1 cellular context compared by ENCODE assay signal in genomic region chr10:11553773-11554381, GRCh38.
TF ChIP-seq lines count a peak whose summit lies in the region.

No MANE protein-coding gene starts in this region.

TF ChIP-seq in GM12878, 131 proteins besides CTCF, POLR2A, EP300 and RAD21 (continued from another document):
- TF ChIP-seq SKIL (IDR thresholded peaks at IDR 0.05; ENCODE audit: low read depth, poor library complexity, severe bottlenecking), result peak; percentile 53
- no peak for TF ChIP-seq ELK1 (IDR thresholded peaks at IDR 0.05; ENCODE audit: low read depth, low read length)
- TF ChIP-seq FOS (IDR thresholded peaks at IDR 0.05; ENCODE audit: borderline replicate concordance, extremely low read depth, insufficient read length), result no peak
- no peak for TF ChIP-seq SMAD5 (IDR thresholded peaks at IDR 0.05; ENCODE audit: low read depth)
- no peak for TF ChIP-seq ZBTB33 (IDR thresholded peaks at IDR 0.05)
- TF ChIP-seq KAT2A (conservative IDR thresholded peaks at IDR 0.05; ENCODE audit: control insufficient read depth, low read depth, low read length), result no peak
- TF ChIP-seq NKRF (conservative IDR thresholded peaks at IDR 0.05), result no peak
- peak; percentile 69 for TF ChIP-seq MEF2B (IDR thresholded peaks at IDR 0.05; ENCODE audit: partially characterized antibody, poor library complexity, severe bottlenecking)
- TF ChIP-seq TCF3 (IDR thresholded peaks at IDR 0.05; ENCODE audit: borderline replicate concordance, insufficient read depth, low read depth, low read length), result no peak
- TF ChIP-seq SIN3A (IDR thresholded peaks at IDR 0.05; ENCODE audit: low read depth, low read length), result no peak
- no peak for TF ChIP-seq NFXL1 (IDR thresholded peaks at IDR 0.05; ENCODE audit: borderline replicate concordance)
- TF ChIP-seq RCOR1 (conservative IDR thresholded peaks at IDR 0.05; ENCODE audit: low read depth, low read length), result peak; percentile 76; the same call in 1 of the 2 replicates
- peak; percentile 51; the same call in 1 of the 2 replicates for TF ChIP-seq ATF2 (IDR thresholded peaks at IDR 0.05; ENCODE audit: low read length)
- TF ChIP-seq MTA2 (IDR thresholded peaks at IDR 0.05; ENCODE audit: low read depth), result no peak
- TF ChIP-seq WRNIP1 (IDR thresholded peaks at IDR 0.05; ENCODE audit: borderline replicate concordance, low read depth, low read length), result no peak
- no peak for TF ChIP-seq MYB (IDR thresholded peaks at IDR 0.05; ENCODE audit: borderline replicate concordance, low read depth, low read length)
- no peak for TF ChIP-seq NR2F1 (conservative IDR thresholded peaks at IDR 0.05)
- 0 out of 2 replicates have a peak, but pooled peaks have one; percentile 30 for TF ChIP-seq ZNF207 (IDR thresholded peaks at IDR 0.05; ENCODE audit: borderline replicate concordance)
- TF ChIP-seq CEBPZ (IDR thresholded peaks at IDR 0.05; ENCODE audit: low read depth, low read length), result peak; percentile 33; the same call in 1 of the 2 replicates
- no peak for TF ChIP-seq RB1 (IDR thresholded peaks at IDR 0.05; ENCODE audit: borderline replicate concordance)
- TF ChIP-seq ZBTB4 (CRISPR knock-in tag; IDR thresholded peaks at IDR 0.05), result no peak
- no peak for TF ChIP-seq HDAC2 (IDR thresholded peaks at IDR 0.05)
- no peak for TF ChIP-seq KLF5 (IDR thresholded peaks at IDR 0.05; ENCODE audit: partially characterized antibody)
- no peak; the same call in 1 of the 2 replicates for TF ChIP-seq YY1 (IDR thresholded peaks at IDR 0.05; ENCODE audit: low read depth, low read length)
- TF ChIP-seq RAD51 (IDR thresholded peaks at IDR 0.05), result no peak
- TF ChIP-seq JUND (IDR thresholded peaks at IDR 0.05; ENCODE audit: low read depth, low read length), result no peak
- no peak for TF ChIP-seq PRDM15 (CRISPR knock-in tag; IDR thresholded peaks at IDR 0.05)
- TF ChIP-seq ATF3 (IDR thresholded peaks at IDR 0.05; ENCODE audit: borderline replicate concordance, extremely low read depth, low read depth, low read length), result no peak
- TF ChIP-seq NBN (IDR thresholded peaks at IDR 0.05), result no peak
- TF ChIP-seq USF2 (IDR thresholded peaks at IDR 0.05; ENCODE audit: borderline replicate concordance, low read depth, low read length), result no peak
- no peak for TF ChIP-seq SUZ12 (IDR thresholded peaks at IDR 0.05; ENCODE audit: unreplicated experiment)
- TF ChIP-seq EED (IDR thresholded peaks at IDR 0.05; ENCODE audit: low read depth), result peak; percentile 78
- TF ChIP-seq IKZF1 (conservative IDR thresholded peaks at IDR 0.05), result 0 out of 2 replicates have a peak, but pooled peaks have one; percentile 18
- no peak for TF ChIP-seq GABPA (IDR thresholded peaks at IDR 0.05; ENCODE audit: low read depth)
